ENCODE assay signal across 1 cellular context in the genomic region with DNA sequence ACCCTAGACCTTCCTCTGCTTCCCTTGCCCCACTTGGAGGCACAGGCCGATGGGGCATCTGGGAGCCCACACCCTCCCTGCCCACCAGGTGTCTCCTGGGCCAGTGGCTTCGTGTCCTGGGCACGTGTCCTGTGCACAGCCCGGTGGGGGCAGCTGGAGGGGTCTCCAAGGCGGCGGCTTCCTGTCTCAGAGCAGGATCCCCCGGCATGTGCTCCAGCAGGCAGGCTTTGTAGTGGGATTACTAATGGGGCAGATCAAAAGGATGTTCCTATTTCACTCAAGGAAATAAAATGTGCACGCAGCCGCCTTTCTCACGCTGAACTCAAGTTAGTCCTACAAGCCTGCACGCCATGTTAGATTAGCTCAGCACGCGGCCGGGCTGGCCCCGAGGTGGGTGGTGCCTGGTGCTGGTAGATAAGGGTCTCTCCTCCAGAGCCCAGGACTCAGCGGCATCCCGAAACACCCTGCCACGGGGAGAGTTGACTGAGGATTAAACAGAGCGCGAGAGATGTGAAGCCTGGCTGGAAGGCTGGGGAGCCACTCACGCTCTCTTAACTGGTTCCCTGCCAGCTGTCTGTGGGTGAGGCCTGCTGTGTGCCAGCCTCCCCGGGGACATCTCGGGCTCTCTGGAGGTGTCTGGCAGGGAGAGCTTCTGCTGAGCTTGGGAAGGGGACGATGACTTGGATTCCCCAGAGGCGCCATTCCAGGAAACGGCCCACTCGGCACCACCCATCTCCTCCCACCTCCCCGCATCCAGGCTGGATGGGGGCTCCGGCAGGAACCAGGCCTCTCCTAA.
TF ChIP-seq lines count a peak whose summit lies in the region.

No MANE protein-coding gene starts in this region.

TF ChIP-seq in GM23338, 12 proteins besides CTCF, POLR2A, EP300 and RAD21 (continued from another document):
- TF ChIP-seq, protein P1, sequence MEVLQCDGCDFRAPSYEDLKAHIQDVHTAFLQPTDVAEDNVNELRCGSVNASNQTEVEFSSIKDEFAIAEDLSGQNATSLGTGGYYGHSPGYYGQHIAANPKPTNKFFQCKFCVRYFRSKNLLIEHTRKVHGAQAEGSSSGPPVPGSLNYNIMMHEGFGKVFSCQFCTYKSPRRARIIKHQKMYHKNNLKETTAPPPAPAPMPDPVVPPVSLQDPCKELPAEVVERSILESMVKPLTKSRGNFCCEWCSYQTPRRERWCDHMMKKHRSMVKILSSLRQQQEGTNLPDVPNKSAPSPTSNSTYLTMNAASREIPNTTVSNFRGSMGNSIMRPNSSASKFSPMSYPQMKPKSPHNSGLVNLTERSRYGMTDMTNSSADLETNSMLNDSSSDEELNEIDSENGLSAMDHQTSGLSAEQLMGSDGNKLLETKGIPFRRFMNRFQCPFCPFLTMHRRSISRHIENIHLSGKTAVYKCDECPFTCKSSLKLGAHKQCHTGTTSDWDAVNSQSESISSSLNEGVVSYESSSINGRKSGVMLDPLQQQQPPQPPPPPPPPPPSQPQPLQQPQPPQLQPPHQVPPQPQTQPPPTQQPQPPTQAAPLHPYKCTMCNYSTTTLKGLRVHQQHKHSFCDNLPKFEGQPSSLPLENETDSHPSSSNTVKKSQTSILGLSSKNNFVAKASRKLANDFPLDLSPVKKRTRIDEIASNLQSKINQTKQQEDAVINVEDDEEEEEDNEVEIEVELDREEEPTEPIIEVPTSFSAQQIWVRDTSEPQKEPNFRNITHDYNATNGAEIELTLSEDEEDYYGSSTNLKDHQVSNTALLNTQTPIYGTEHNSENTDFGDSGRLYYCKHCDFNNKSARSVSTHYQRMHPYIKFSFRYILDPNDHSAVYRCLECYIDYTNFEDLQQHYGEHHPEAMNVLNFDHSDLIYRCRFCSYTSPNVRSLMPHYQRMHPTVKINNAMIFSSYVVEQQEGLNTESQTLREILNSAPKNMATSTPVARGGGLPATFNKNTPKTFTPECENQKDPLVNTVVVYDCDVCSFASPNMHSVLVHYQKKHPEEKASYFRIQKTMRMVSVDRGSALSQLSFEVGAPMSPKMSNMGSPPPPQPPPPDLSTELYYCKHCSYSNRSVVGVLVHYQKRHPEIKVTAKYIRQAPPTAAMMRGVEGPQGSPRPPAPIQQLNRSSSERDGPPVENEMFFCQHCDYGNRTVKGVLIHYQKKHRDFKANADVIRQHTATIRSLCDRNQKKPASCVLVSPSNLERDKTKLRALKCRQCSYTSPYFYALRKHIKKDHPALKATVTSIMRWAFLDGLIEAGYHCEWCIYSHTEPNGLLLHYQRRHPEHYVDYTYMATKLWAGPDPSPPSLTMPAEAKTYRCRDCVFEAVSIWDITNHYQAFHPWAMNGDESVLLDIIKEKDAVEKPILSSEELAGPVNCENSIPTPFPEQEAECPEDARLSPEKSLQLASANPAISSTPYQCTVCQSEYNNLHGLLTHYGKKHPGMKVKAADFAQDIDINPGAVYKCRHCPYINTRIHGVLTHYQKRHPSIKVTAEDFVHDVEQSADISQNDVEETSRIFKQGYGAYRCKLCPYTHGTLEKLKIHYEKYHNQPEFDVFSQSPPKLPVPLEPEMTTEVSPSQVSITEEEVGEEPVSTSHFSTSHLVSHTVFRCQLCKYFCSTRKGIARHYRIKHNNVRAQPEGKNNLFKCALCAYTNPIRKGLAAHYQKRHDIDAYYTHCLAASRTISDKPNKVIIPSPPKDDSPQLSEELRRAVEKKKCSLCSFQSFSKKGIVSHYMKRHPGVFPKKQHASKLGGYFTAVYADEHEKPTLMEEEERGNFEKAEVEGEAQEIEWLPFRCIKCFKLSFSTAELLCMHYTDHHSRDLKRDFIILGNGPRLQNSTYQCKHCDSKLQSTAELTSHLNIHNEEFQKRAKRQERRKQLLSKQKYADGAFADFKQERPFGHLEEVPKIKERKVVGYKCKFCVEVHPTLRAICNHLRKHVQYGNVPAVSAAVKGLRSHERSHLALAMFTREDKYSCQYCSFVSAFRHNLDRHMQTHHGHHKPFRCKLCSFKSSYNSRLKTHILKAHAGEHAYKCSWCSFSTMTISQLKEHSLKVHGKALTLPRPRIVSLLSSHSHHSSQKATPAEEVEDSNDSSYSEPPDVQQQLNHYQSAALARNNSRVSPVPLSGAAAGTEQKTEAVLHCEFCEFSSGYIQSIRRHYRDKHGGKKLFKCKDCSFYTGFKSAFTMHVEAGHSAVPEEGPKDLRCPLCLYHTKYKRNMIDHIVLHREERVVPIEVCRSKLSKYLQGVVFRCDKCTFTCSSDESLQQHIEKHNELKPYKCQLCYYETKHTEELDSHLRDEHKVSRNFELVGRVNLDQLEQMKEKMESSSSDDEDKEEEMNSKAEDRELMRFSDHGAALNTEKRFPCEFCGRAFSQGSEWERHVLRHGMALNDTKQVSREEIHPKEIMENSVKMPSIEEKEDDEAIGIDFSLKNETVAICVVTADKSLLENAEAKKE (CRISPR knock-in tag; IDR thresholded peaks at IDR 0.05): no peak
- TF ChIP-seq EZH2 (IDR thresholded peaks at IDR 0.05; ENCODE audit: low read depth, unreplicated experiment) (no peak), POLR2AphosphoS5 (IDR thresholded peaks at IDR 0.05; ENCODE audit: low read depth) (no peak), EZH2phosphoT487 (IDR thresholded peaks at IDR 0.05; ENCODE audit: unreplicated experiment) (no peak), JUNB (IDR thresholded peaks at IDR 0.05; ENCODE audit: unreplicated experiment) (no peak), ZNF331 (CRISPR knock-in tag; IDR thresholded peaks at IDR 0.05; ENCODE audit: low read depth) (no peak)
